In genomic region chr1:1996207-1996651, GRCh38 we compare ENCODE assay signal across 10 cellular contexts. TPM values are rescaled to one million over a fixed set of nuclear protein-coding genes. Genes with fewer than 3 reads are reported as not detected.
DNase-seq lines count a peak whose midpoint lies in the region; FAIRE-seq and TF ChIP-seq lines count a peak whose summit lies in the region.
"Had no signal": no experiment of that assay in that cellular context is flagged by ENCODE, and none has a peak within 500 bp of the region (broad histone marks: within the 10 kb centered on the region; RNA-seq: fewer than 3 reads in every experiment).

No MANE protein-coding gene starts in this region.

- DNase-seq in HFF-Myc (ENCODE audit: extremely low read depth, low read depth) (peak; percentile 10), NOMO-1 treated with DMSO at 0.1 percent for 48 hours (lab: John Stamatoyannopoulos, UW; ENCODE audit: unreplicated experiment) (peak; percentile 89), astrocyte (ENCODE audit: low read depth) (no peak), neural crest cell (ENCODE audit: low read depth, low spot score) (no peak), DMS 273 treated with DMSO at 0.1 percent for 48 hours (lab: John Stamatoyannopoulos, UW) (no peak), mucosa of gallbladder (ENCODE audit: low spot score) (no peak), DMS79 (lab: John Stamatoyannopoulos, UW) (no peak)
- DNase-seq: effector memory CD4-positive, alpha-beta T cell; left cardiac atrium had no signal

- no peaks in the 10 kb centered on the region for H3K9me3 ChIP-seq in astrocyte (ENCODE audit: insufficient read depth, low read depth, low read length)

- H3K27ac ChIP-seq in astrocyte (ENCODE audit: low read depth, low read length): no peak overlapping the region

- H3K36me3 ChIP-seq in astrocyte (ENCODE audit: insufficient read depth, low read length): no peaks in the 10 kb centered on the region

- no peak overlapping the region for H2AFZ ChIP-seq in astrocyte (ENCODE audit: low read depth, low read length)

- H3K9me3 Mint-ChIP-seq in astrocyte (ENCODE audit: unreplicated experiment) (no peaks in the 10 kb centered on the region), neural crest cell (no peaks in the 10 kb centered on the region)
- H3K9me3 Mint-ChIP-seq: nephron had no signal

- no peak overlapping the region for H3K4me3 Mint-ChIP-seq in astrocyte (ENCODE audit: unreplicated experiment)
- H3K4me3 Mint-ChIP-seq in neural crest cell: no peak overlapping the region
- H3K4me3 Mint-ChIP-seq: nephron had no signal

- H3K27me3 ChIP-seq in astrocyte (ENCODE audit: insufficient read depth, low read length): peaks cover 16% of the 10 kb centered on the region

- H4K20me1 ChIP-seq in astrocyte (ENCODE audit: insufficient read depth, low read length): no peaks in the 10 kb centered on the region

- H3K4me1 Mint-ChIP-seq in astrocyte (ENCODE audit: low read depth, unreplicated experiment) (no peaks in the 10 kb centered on the region), neural crest cell (peaks cover 29% of the 10 kb centered on the region)
- H3K4me1 Mint-ChIP-seq: nephron had no signal

- no peaks in the 10 kb centered on the region for H3K4me1 ChIP-seq in astrocyte (ENCODE audit: insufficient read depth, low read length)

- H3K4me3 ChIP-seq in HFF-Myc (replicated peaks; ENCODE audit: low read depth, low read length) (no peak overlapping the region), astrocyte (ENCODE audit: insufficient read depth, low read depth, low read length) (no peak overlapping the region)

- no peak overlapping the region for H3K9ac ChIP-seq in astrocyte (ENCODE audit: low read length)

- H3K36me3 Mint-ChIP-seq in astrocyte (ENCODE audit: low read depth, unreplicated experiment): no peaks in the 10 kb centered on the region
- no peaks in the 10 kb centered on the region for H3K36me3 Mint-ChIP-seq in neural crest cell (ENCODE audit: low read depth)

- TF ChIP-seq CTCF in HFF-Myc (IDR thresholded peaks at IDR 0.05; ENCODE audit: low read depth, low read length, missing control alignments) (no peak), astrocyte (IDR thresholded peaks at IDR 0.05; ENCODE audit: insufficient read depth, low read depth, low read length) (no peak), neural crest cell (conservative IDR thresholded peaks at IDR 0.05) (no peak)

- H3K27me3 Mint-ChIP-seq in astrocyte (ENCODE audit: low read depth, unreplicated experiment) (peaks cover 10% of the 10 kb centered on the region), neural crest cell (ENCODE audit: low read depth) (peaks cover 5% of the 10 kb centered on the region)

- H3K27ac Mint-ChIP-seq in astrocyte (ENCODE audit: unreplicated experiment) (peak overlapping the region; percentile 12), neural crest cell (ENCODE audit: unreplicated experiment) (peak overlapping the region; percentile 7)
- H3K27ac Mint-ChIP-seq: nephron had no signal

- FAIRE-seq in astrocyte (lab: Jason Lieb, UNC): no peak

- H3K79me2 ChIP-seq in astrocyte (ENCODE audit: insufficient read depth, low read length): no peaks in the 10 kb centered on the region

- no peak overlapping the region for H3K4me2 ChIP-seq in astrocyte (ENCODE audit: low read length)

RNA-seq across cellular contexts. Expression of gene CFAP74, which starts 7.4 kb away (rescaled TPM):
- total RNA-seq in astrocyte: not detected in 2 replicates
- 0.12 and 0.32 TPM in 2 replicates for total RNA-seq in neural crest cell
- total RNA-seq in mucosa of gallbladder: not detected
- total RNA-seq: left cardiac atrium had no signal

RNA-seq across cellular contexts. Expression of gene GABRD, which starts 22.9 kb away (rescaled TPM):
- not detected in 2 replicates for total RNA-seq in astrocyte
- 0.18 and 0.54 TPM in 2 replicates for total RNA-seq in neural crest cell
- 1.2 TPM for total RNA-seq in mucosa of gallbladder

RNA-seq across cellular contexts. Expression of gene PRKCZ, which starts 54.0 kb away (rescaled TPM):
- total RNA-seq in astrocyte (28.6 and 32.6 TPM in 2 replicates), neural crest cell (8.6 and 10.6 TPM in 2 replicates), mucosa of gallbladder (29.8 TPM)

Comparison
In these comparisons a context has a peak if more than half of its experiments do, and no peak if none do; other contexts are left out.
1. DNase-seq: peak in HFF-Myc (single experiment) and NOMO-1 treated with DMSO at 0.1 percent for 48 hours (single experiment); none in astrocyte (single experiment), neural crest cell (single experiment), DMS 273 treated with DMSO at 0.1 percent for 48 hours (single experiment), mucosa of gallbladder (single experiment) and DMS79 (single experiment).